ENCODE assay signal across 2 cellular contexts in genomic region chr11:112346586-112346985, GRCh38.
TF ChIP-seq lines count a peak whose summit lies in the region.

No MANE protein-coding gene starts in this region.

TF ChIP-seq in H1, 55 proteins besides CTCF, POLR2A, EP300 and RAD21:
- TF ChIP-seq GABPA (IDR thresholded peaks at IDR 0.05; ENCODE audit: borderline replicate concordance, insufficient read depth, low read length): no peak
- no peak for TF ChIP-seq E2F6 (IDR thresholded peaks at IDR 0.05)
- TF ChIP-seq CEBPB (IDR thresholded peaks at IDR 0.05; ENCODE audit: low read depth, low read length): no peak
- no peak for TF ChIP-seq ATF3 (IDR thresholded peaks at IDR 0.05; ENCODE audit: insufficient read depth, low read depth, low read length)
- no peak for TF ChIP-seq TEAD4 (IDR thresholded peaks at IDR 0.05; ENCODE audit: low read depth, low read length)
- no peak for TF ChIP-seq SUZ12 (IDR thresholded peaks at IDR 0.05; ENCODE audit: low read length)
- no peak for TF ChIP-seq BRCA1 (IDR thresholded peaks at IDR 0.05; ENCODE audit: low read depth, low read length)
- no peak for TF ChIP-seq CHD1 (IDR thresholded peaks at IDR 0.05; ENCODE audit: low read depth, low read length)
- no peak for TF ChIP-seq POU5F1 (IDR thresholded peaks at IDR 0.05; ENCODE audit: low read depth, low read length)
- TF ChIP-seq CHD2 (IDR thresholded peaks at IDR 0.05; ENCODE audit: low read length): no peak
- TF ChIP-seq KDM4A (IDR thresholded peaks at IDR 0.05; ENCODE audit: low read depth, low read length, severe bottlenecking): no peak
- no peak for TF ChIP-seq RFX5 (IDR thresholded peaks at IDR 0.05; ENCODE audit: borderline replicate concordance, low read depth, low read length)
- TF ChIP-seq CBX5 (IDR thresholded peaks at IDR 0.05; ENCODE audit: low read depth, low read length): no peak
- TF ChIP-seq HDAC2 (IDR thresholded peaks at IDR 0.05; ENCODE audit: borderline replicate concordance in 1 of 2, low read depth in 2 of 2, low read length in 2 of 2): no peak
- TF ChIP-seq HDAC6 (IDR thresholded peaks at IDR 0.05; ENCODE audit: low read depth, low read length): no peak
- TF ChIP-seq POLR2AphosphoS5 (IDR thresholded peaks at IDR 0.05; ENCODE audit: low read depth, low read length): no peak
- no peak for TF ChIP-seq TCF12 (IDR thresholded peaks at IDR 0.05; ENCODE audit: low read depth, low read length)
- TF ChIP-seq SIN3A (conservative IDR thresholded peaks at IDR 0.05 in 1 of 2, IDR thresholded peaks at IDR 0.05 in 1 of 2; ENCODE audit: low read depth in 1 of 2, low read length in 2 of 2): no peak
- TF ChIP-seq NANOG (IDR thresholded peaks at IDR 0.05; ENCODE audit: insufficient read depth, low read depth, low read length, poor library complexity, severe bottlenecking): no peak
TF ChIP-seq in H1: peak in this region for 0.

TF ChIP-seq in GM23338, 12 proteins besides CTCF, POLR2A, EP300 and RAD21:
- TF ChIP-seq CREB1 (CRISPR knock-in tag; IDR thresholded peaks at IDR 0.05; ENCODE audit: low read depth) (no peak), ZNF462 (CRISPR knock-in tag; IDR thresholded peaks at IDR 0.05) (no peak), ZNF331 (CRISPR knock-in tag; IDR thresholded peaks at IDR 0.05; ENCODE audit: low read depth) (no peak), EZH2phosphoT487 (IDR thresholded peaks at IDR 0.05; ENCODE audit: unreplicated experiment) (no peak), NANOG (IDR thresholded peaks at IDR 0.05; ENCODE audit: borderline replicate concordance) (no peak), JUNB (IDR thresholded peaks at IDR 0.05; ENCODE audit: unreplicated experiment) (no peak), STAT1 (IDR thresholded peaks at IDR 0.05; ENCODE audit: unreplicated experiment) (no peak), POLR2AphosphoS5 (IDR thresholded peaks at IDR 0.05; ENCODE audit: low read depth) (no peak), REST (IDR thresholded peaks at IDR 0.05; ENCODE audit: unreplicated experiment) (no peak), ZNF114 (CRISPR knock-in tag; IDR thresholded peaks at IDR 0.05) (no peak), ETS1 (IDR thresholded peaks at IDR 0.05) (no peak), EZH2 (IDR thresholded peaks at IDR 0.05; ENCODE audit: low read depth, unreplicated experiment) (no peak)
